8 cellular contexts compared by ENCODE assay signal in the genomic region with DNA sequence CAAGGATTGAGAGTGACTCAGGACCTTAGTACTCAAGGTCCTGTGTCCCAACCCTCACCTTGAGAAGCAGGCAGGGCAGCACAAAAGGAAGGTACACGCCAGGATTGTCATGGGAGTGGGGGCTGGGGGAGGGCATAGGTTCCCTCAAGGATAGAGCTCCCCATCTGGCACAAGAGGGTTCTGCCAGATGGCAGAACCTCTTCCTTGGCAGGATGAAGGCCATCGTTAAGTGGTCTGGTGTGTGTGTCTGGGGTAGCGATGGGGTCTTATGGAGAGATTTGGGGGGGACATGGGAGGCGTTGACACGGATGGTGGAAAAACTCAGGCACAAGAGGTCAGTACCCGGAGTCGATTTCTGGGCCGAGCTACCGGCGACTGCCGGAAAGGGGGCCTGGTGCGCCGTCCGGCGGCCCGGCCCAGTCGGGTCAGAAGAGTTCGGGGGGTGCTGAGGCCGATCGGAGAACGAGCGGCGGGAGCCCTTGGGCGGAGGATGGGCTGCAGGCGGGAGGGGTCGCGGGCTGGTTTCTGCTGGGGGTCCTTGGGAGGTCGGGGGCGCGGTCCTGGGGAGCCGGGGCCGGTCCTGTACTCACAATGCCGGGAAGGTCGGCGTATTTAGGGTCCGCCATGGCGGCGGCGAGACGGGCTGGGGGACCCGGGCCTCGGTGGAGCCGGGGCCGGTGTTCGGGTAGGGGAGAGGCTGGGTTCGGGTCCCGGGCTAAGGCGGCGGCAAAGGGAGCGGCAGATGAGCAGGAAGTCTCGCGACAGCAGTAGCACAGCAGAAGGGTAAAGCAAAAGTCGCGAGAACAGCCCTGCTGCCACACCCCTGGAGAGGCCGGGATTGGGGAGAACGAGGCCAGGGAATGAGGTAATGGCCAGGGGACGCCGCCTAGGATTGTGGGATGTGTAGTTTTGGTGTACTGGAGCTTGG. TPM values are rescaled to one million over a fixed set of nuclear protein-coding genes. Genes with fewer than 3 reads are reported as not detected.
DNase-seq lines count a peak whose midpoint lies in the region; ATAC-seq and TF ChIP-seq lines count a peak whose summit lies in the region.

Gene DCTN2, minus strand, starts transcription at position 755 of the 928 bp plus-strand sequence. Its CDS starts 129 bp downstream, at position 626.

- H3K4me3 ChIP-seq in AG04450 (ENCODE audit: low read depth, low read length) (peak within 1 kb of the TSS; percentile 82), WERI-Rb-1 (ENCODE audit: low read depth, low read length) (peak within 1 kb of the TSS; percentile 90), mammary epithelial cell (replicated peaks in 1 of 3; ENCODE audit: insufficient read depth in 1 of 3, low read depth in 2 of 3, low read length in 3 of 3) (peak within 1 kb of the TSS; percentile 76 to 84 (median 80)), smooth muscle cell (peak within 1 kb of the TSS; percentile 86)

- H3K36me3 ChIP-seq in WERI-Rb-1 (peaks cover 20% of the 10 kb centered on the region), mammary epithelial cell (ENCODE audit: insufficient read depth, low read length) (peaks cover 4% of the 10 kb centered on the region), smooth muscle cell (ENCODE audit: low read depth) (no peaks in the 10 kb centered on the region)

- peaks cover 12% of the 10 kb centered on the region for H3F3A ChIP-seq in smooth muscle cell (ENCODE audit: low read depth)

- ATAC-seq in GM18873 (IDR thresholded peaks at IDR 0.05; ENCODE audit: low FRiP score, unreplicated experiment) (peak; percentile 99), HG03139 (IDR thresholded peaks at IDR 0.05; ENCODE audit: unreplicated experiment) (peak; percentile 99)

- POLR2A ChIA-PET in AG04450 (lab: Yijun Ruan, JAX), result interaction anchor here (0.5 to 1.8 kb wide), 3 partner anchors 10 to 44 kb away, joined by 4 to 10 read pairs (median 6); partner anchors contain the start of gene DDIT3

- CTCF ChIA-PET in AG04450 (lab: Charles Lee) (interaction anchor here (0.8 to 2.0 kb wide), 3 partner anchors 13 to 180 kb away, joined by 3 to 6 read pairs (median 3); partner anchors contain the start of gene B4GALNT1), mammary epithelial cell (lab: Charles Lee; ENCODE audit: low non-redundant PET) (interaction anchor here (0.6 kb wide), 2 partner anchors 86 to 561 kb away, joined by 3 to 4 read pairs; partner anchors contain the start of gene B4GALNT1)

- TF ChIP-seq CTCF in AG04450 (IDR thresholded peaks at IDR 0.05; ENCODE audit: low read depth, low read length) (no peak), WERI-Rb-1 (IDR thresholded peaks at IDR 0.05; ENCODE audit: low read depth, low read length) (peak; percentile 30; the same call in 1 of the 2 replicates), mammary epithelial cell (conservative IDR thresholded peaks at IDR 0.05 in 1 of 2, IDR thresholded peaks at IDR 0.05 in 1 of 2; ENCODE audit: extremely low read depth in 1 of 2, insufficient read depth in 1 of 2, low read depth in 1 of 2, low read length in 2 of 2) (peak in 1 of 2 donors; percentile 42), smooth muscle cell (IDR thresholded peaks at IDR 0.05; ENCODE audit: borderline replicate concordance, insufficient read depth, poor library complexity, severe bottlenecking) (no peak)

- H3K4me2 ChIP-seq in mammary epithelial cell (ENCODE audit: insufficient read depth, low read depth, low read length) (peak within 1 kb of the TSS; percentile 82), smooth muscle cell (peak within 1 kb of the TSS; percentile 88)

- H4K20me1 ChIP-seq in mammary epithelial cell (ENCODE audit: insufficient read depth, low read length) (no peaks in the 10 kb centered on the region), smooth muscle cell (ENCODE audit: low read depth) (peaks cover 35% of the 10 kb centered on the region)

- H3K9ac ChIP-seq in mammary epithelial cell (ENCODE audit: insufficient read depth, low read length) (peak within 1 kb of the TSS; percentile 92), smooth muscle cell (ENCODE audit: low read depth) (peak within 1 kb of the TSS; percentile 99)

- TSS peak; percentile 77 for BruUV-seq in mammary epithelial cell (replicated peaks; lab: Mats Ljungman, UMichigan)

- H3K79me2 ChIP-seq in mammary epithelial cell (ENCODE audit: insufficient read depth, low read length) (peaks cover 40% of the 10 kb centered on the region), smooth muscle cell (ENCODE audit: low read depth) (peaks cover 39% of the 10 kb centered on the region)

- H3K27me3 ChIP-seq in AG04450 (ENCODE audit: control insufficient read depth, insufficient read depth, low read length) (peaks cover 32% of the 10 kb centered on the region), WERI-Rb-1 (ENCODE audit: insufficient read depth, low read depth, severe bottlenecking) (no peaks in the 10 kb centered on the region), mammary epithelial cell (ENCODE audit: insufficient read depth, low read length) (no peaks in the 10 kb centered on the region), smooth muscle cell (ENCODE audit: low read depth) (peaks cover 12% of the 10 kb centered on the region)

- H2AFZ ChIP-seq in mammary epithelial cell (ENCODE audit: low read depth, low read length) (peak within 1 kb of the TSS; percentile 74), smooth muscle cell (ENCODE audit: low read depth) (peak within 1 kb of the TSS; percentile 84)

- H3K9me3 ChIP-seq in AG04450 (ENCODE audit: control insufficient read depth, insufficient read depth, low read length), result peaks cover 4% of the 10 kb centered on the region; the same call in 1 of the 2 replicates
- H3K9me3 ChIP-seq in WERI-Rb-1 (ENCODE audit: severe bottlenecking), result no peaks in the 10 kb centered on the region
- H3K9me3 ChIP-seq in mammary epithelial cell (replicated peaks; ENCODE audit: insufficient read depth, low read length), result no peaks in the 10 kb centered on the region
- H3K9me3 ChIP-seq in smooth muscle cell (replicated peaks; ENCODE audit: low read depth), result no peaks in the 10 kb centered on the region

- peak; percentile 91 for DNase-seq in AG04450 (ENCODE audit: low read depth, low spot score)
- DNase-seq in NCI-H2227 (lab: John Stamatoyannopoulos, UW; ENCODE audit: unreplicated experiment), result peak; percentile 94
- peak; percentile 97 for DNase-seq in WERI-Rb-1
- peak; percentile 95 for DNase-seq in mammary epithelial cell
- DNase-seq in iPS-NIHi11 (ENCODE audit: low spot score), result peak; percentile 98
- peak; percentile 76 for DNase-seq in smooth muscle cell (lab: John Stamatoyannopoulos, UW; ENCODE audit: unreplicated experiment)

- intact Hi-C loops in mammary epithelial cell (cut with micrococcal nuclease), result loop anchor here (1.0 to 2.0 kb wide), 2 partner anchors 23 to 44 kb away; partner anchors contain the start of gene PIP4K2C

- in situ Hi-C loops in mammary epithelial cell (cut with MboI; ENCODE audit: low sequenced_read_pairs in 2 of 2), result no loop called here

- H3K27ac ChIP-seq in AG04450 (ENCODE audit: low read depth, low read length), result peak within 1 kb of the TSS; percentile 31
- H3K27ac ChIP-seq in WERI-Rb-1, result peak within 1 kb of the TSS; percentile 91
- peak within 1 kb of the TSS; percentile 85 for H3K27ac ChIP-seq in mammary epithelial cell (ENCODE audit: insufficient read depth, low read depth, low read length)
- H3K27ac ChIP-seq in smooth muscle cell (ENCODE audit: low read depth), result peak within 1 kb of the TSS; percentile 78

- 5% methylated on average over 37 of the region's 58 CpGs for WGBS in mammary epithelial cell (ENCODE audit: low coverage, missing lambda C conversion rate)
- 1% methylated on average over 40 of the region's 58 CpGs for WGBS in smooth muscle cell (ENCODE audit: low lambda C conversion rate)

- H3K4me1 ChIP-seq in mammary epithelial cell (ENCODE audit: insufficient read depth, low read length), result peaks cover 17% of the 10 kb centered on the region
- peaks cover 26% of the 10 kb centered on the region for H3K4me1 ChIP-seq in smooth muscle cell (ENCODE audit: low read depth)

- dilution Hi-C loops in mammary epithelial cell (cut with HindIII; ENCODE audit: low sequenced_read_pairs), result no loop called here

RNA-seq across cellular contexts. Expression of gene DCTN2, which starts in this region (rescaled TPM):
- polyA plus RNA-seq in AG04450 (2011; rRNA removed), result 146 and 160 TPM in 2 replicates
- polyA minus RNA-seq in AG04450 (2011; rRNA and poly(A)+ RNA removed), result 125 and 146 TPM in 2 replicates
- total RNA-seq in mammary epithelial cell, result 100 to 1,000 TPM; 140 to 153 TPM
- polyA plus RNA-seq in mammary epithelial cell, result 151 TPM
- polyA minus RNA-seq in mammary epithelial cell, result 146 TPM
- 88.0 and 107 TPM in 2 replicates for total RNA-seq in smooth muscle cell
- 119 and 127 TPM in 2 replicates for polyA plus RNA-seq in smooth muscle cell

Comparison
In these comparisons a context has a peak if more than half of its experiments do, and no peak if none do; other contexts are left out.
1. Peak in every context shown above with its lines: DNase-seq, ATAC-seq, H3K4me3 ChIP-seq and H3K27ac ChIP-seq.
2. H3K27ac ChIP-seq: peak in every context shown above with its lines; median percentile 91 in WERI-Rb-1; 85 in mammary epithelial cell; 78 in smooth muscle cell; 31 in AG04450.